In the genomic region with DNA sequence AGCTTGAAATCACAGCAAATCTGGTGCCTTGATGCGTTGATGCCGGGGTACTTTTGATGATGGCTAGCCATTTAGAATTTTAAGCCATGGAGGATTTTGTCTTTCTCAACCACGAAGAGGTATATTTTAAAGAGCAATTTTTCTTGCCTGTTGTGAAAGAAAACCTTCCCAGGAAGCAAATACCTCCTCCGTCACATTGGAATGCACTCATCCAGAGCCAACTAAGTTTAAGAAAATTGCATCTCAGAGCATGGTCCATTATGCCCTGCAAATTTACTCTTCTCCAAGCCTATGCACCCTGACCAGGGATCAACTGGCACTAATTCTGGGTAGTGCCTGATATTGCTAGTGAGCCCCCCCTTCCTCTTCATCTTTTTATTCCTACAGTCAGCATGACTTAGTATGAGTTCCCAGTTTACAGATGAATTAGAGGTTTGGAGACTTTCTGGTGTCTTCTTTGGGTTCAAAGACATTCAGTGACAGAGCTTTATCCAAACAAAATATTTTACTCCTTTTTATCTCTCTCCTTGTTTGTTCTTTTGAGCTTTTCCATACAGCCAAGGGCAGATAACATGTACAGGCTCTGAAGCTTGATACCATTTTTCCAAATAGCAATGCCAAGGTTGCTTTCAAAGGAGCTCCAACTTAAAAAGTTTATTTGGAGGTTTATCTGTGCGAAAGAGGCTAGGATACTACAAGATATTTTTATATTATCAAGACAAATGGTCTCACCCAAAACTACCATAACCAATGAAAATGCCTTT, we compare ENCODE assay signal across 14 cellular contexts. TPM values are rescaled to one million over a fixed set of nuclear protein-coding genes. Genes with fewer than 3 reads are reported as not detected.
DNase-seq lines count a peak whose midpoint lies in the region; ATAC-seq, FAIRE-seq and TF ChIP-seq lines count a peak whose summit lies in the region.
"Had no signal": no experiment of that assay in that cellular context is flagged by ENCODE, and none has a peak within 500 bp of the region (broad histone marks: within the 10 kb centered on the region; RNA-seq: fewer than 3 reads in every experiment).

No MANE protein-coding gene starts in this region.

- H3K27me3 Mint-ChIP-seq in activated CD4-positive, alpha-beta T cell treated with anti-CD3 and anti-CD28 coated beads, Interleukin-2, amount 10 ng/mL, durations not matched to agents 7 days and 5 days = no peaks in the 10 kb centered on the region
- H3K27me3 Mint-ChIP-seq: stimulated activated memory B cell treated with anti-CD40 and anti-IgM and Interleukin-4, amounts not matched to agents 10 μg/mL and 1 μg/mL and 100 μg/mL, for 72 hours had no signal

- H3K4me1 ChIP-seq in ascending aorta (peaks cover 5 to 34% of the 10 kb centered on the region in 2 donors), lower lobe of right lung (peaks cover 13% of the 10 kb centered on the region), tibial artery (peaks cover 0 to 52% (median 22%) of the 10 kb centered on the region in 4 donors), vagina (peaks cover 20% of the 10 kb centered on the region)

- no peak for TF ChIP-seq POLR2A in vagina (IDR thresholded peaks at IDR 0.05)
- TF ChIP-seq POLR2A in GM12892 (IDR thresholded peaks at IDR 0.05; ENCODE audit: low read depth, low read length) = no peak

- H3K4me1 Mint-ChIP-seq in activated CD4-positive, alpha-beta T cell treated with anti-CD3 and anti-CD28 coated beads, Interleukin-2, amount 10 ng/mL, durations not matched to agents 7 days and 5 days = peaks cover 14% of the 10 kb centered on the region

- CTCF ChIA-PET in activated CD4-positive, alpha-beta T cell treated with anti-CD3 and anti-CD28 coated beads, Interleukin-2, amount 10 ng/mL, durations not matched to agents 7 days and 5 days (lab: Charles Lee) = interaction anchor here (1.3 kb wide), 1 partner anchor 201 kb away, joined by 3 read pairs; no protein-coding TSS in a partner anchor

- H3K4me3 ChIP-seq in ascending aorta = no peak overlapping the region
- no peak overlapping the region for H3K4me3 ChIP-seq in lower lobe of right lung
- H3K4me3 ChIP-seq in tibial artery = no peak overlapping the region
- H3K4me3 ChIP-seq in vagina = no peak overlapping the region
- H3K4me3 ChIP-seq: gastroesophageal sphincter, K562 had no signal

- intact Hi-C loops in ascending aorta (cut with DNase I) (loop anchor here (2.0 to 10.0 kb wide), 3 partner anchors 35 to 541 kb away; a partner anchor contains a TSS), lower lobe of right lung (cut with DNase I) (no loop called here), tibial artery (cut with DNase I; ENCODE audit: low total_unique reads) (no loop called here), vagina (cut with DNase I) (loop anchor here (10.0 kb wide), 1 partner anchor 199 kb away; no protein-coding TSS in a partner anchor)

- no peak for DNase-seq in activated CD4-positive, alpha-beta T cell treated with anti-CD3 and anti-CD28 coated beads, Interleukin-2, amount 10 ng/mL, durations not matched to agents 7 days and 5 days
- DNase-seq in activated CD4-positive, alpha-beta T cell treated with anti-CD3 and anti-CD28 coated beads, Interleukin-2, amount 50 U/mL, for 48 hours = no peak
- DNase-seq in ascending aorta (ENCODE audit: low spot score in 2 of 2) (no peak), lower lobe of right lung (no peak), tibial artery (no peak), vagina (ENCODE audit: extremely low spot score in 2 of 2) (no peak), GM12892 (ENCODE audit: insufficient read length) (no peak)
- DNase-seq: activated naive CD4-positive, alpha-beta T cell treated with anti-CD3 and anti-CD28 coated beads, Interleukin-2, amount 50 U/mL, for 16 hours had no signal

- no peaks in the 10 kb centered on the region for H3K9me3 ChIP-seq in ascending aorta
- H3K9me3 ChIP-seq in lower lobe of right lung = no peaks in the 10 kb centered on the region
- H3K9me3 ChIP-seq in tibial artery = no peaks in the 10 kb centered on the region
- H3K9me3 ChIP-seq in vagina = no peaks in the 10 kb centered on the region
- H3K9me3 ChIP-seq: gastroesophageal sphincter had no signal

- peak overlapping the region; percentile 72 for H3K27ac Mint-ChIP-seq in activated CD4-positive, alpha-beta T cell treated with anti-CD3 and anti-CD28 coated beads, Interleukin-2, amount 10 ng/mL, durations not matched to agents 7 days and 5 days
- H3K27ac Mint-ChIP-seq: stimulated activated memory B cell treated with anti-CD40 and anti-IgM and Interleukin-4, amounts not matched to agents 10 μg/mL and 1 μg/mL and 100 μg/mL, for 72 hours had no signal

- no peaks in the 10 kb centered on the region for H3K36me3 ChIP-seq in ascending aorta
- no peaks in the 10 kb centered on the region for H3K36me3 ChIP-seq in lower lobe of right lung
- H3K36me3 ChIP-seq in tibial artery = no peaks in the 10 kb centered on the region
- H3K36me3 ChIP-seq in vagina = no peaks in the 10 kb centered on the region
- H3K36me3 ChIP-seq: gastroesophageal sphincter had no signal

- no peak for FAIRE-seq in GM12892 (lab: Jason Lieb, UNC)
- FAIRE-seq: A204.1, G401.6, K562 had no signal

- H3K36me3 Mint-ChIP-seq in activated CD4-positive, alpha-beta T cell treated with anti-CD3 and anti-CD28 coated beads, Interleukin-2, amount 10 ng/mL, durations not matched to agents 7 days and 5 days (ENCODE audit: low read depth) = peaks cover 2% of the 10 kb centered on the region
- H3K36me3 Mint-ChIP-seq: stimulated activated memory B cell treated with anti-CD40 and anti-IgM and Interleukin-4, amounts not matched to agents 10 μg/mL and 1 μg/mL and 100 μg/mL, for 72 hours had no signal

- H3K27ac ChIP-seq in ascending aorta = peak overlapping the region; percentile 71 to 82
- H3K27ac ChIP-seq in lower lobe of right lung = no peak overlapping the region
- H3K27ac ChIP-seq in tibial artery = peak overlapping the region; percentile 3 to 40
- no peak overlapping the region for H3K27ac ChIP-seq in vagina
- H3K27ac ChIP-seq: gastroesophageal sphincter had no signal

- H3K4me3 Mint-ChIP-seq in activated CD4-positive, alpha-beta T cell treated with anti-CD3 and anti-CD28 coated beads, Interleukin-2, amount 10 ng/mL, durations not matched to agents 7 days and 5 days = no peak overlapping the region
- H3K4me3 Mint-ChIP-seq: stimulated activated memory B cell treated with anti-CD40 and anti-IgM and Interleukin-4, amounts not matched to agents 10 μg/mL and 1 μg/mL and 100 μg/mL, for 72 hours had no signal

- ATAC-seq in lower lobe of right lung (peak; percentile 47 to 49), GM19035 (IDR thresholded peaks at IDR 0.05; ENCODE audit: unreplicated experiment) (no peak)
- ATAC-seq: gastroesophageal sphincter; K562; stimulated activated memory B cell treated with anti-CD40 and anti-IgM and Interleukin-4, amounts not matched to agents 10 μg/mL and 1 μg/mL and 100 μg/mL, for 72 hours had no signal

- TF ChIP-seq CTCF in ascending aorta (IDR thresholded peaks at IDR 0.05) (no peak), lower lobe of right lung (IDR thresholded peaks at IDR 0.05) (no peak), tibial artery (IDR thresholded peaks at IDR 0.05) (no peak), vagina (IDR thresholded peaks at IDR 0.05) (no peak)

- no peaks in the 10 kb centered on the region for H3K27me3 ChIP-seq in ascending aorta
- H3K27me3 ChIP-seq in lower lobe of right lung (ENCODE audit: low read depth) = no peaks in the 10 kb centered on the region
- no peaks in the 10 kb centered on the region for H3K27me3 ChIP-seq in tibial artery
- no peaks in the 10 kb centered on the region for H3K27me3 ChIP-seq in vagina
- H3K27me3 ChIP-seq: gastroesophageal sphincter had no signal

- H3K9me3 Mint-ChIP-seq in activated CD4-positive, alpha-beta T cell treated with anti-CD3 and anti-CD28 coated beads, Interleukin-2, amount 10 ng/mL, durations not matched to agents 7 days and 5 days = no peaks in the 10 kb centered on the region
- H3K9me3 Mint-ChIP-seq: stimulated activated memory B cell treated with anti-CD40 and anti-IgM and Interleukin-4, amounts not matched to agents 10 μg/mL and 1 μg/mL and 100 μg/mL, for 72 hours had no signal

- POLR2A ChIA-PET in activated CD4-positive, alpha-beta T cell treated with anti-CD3 and anti-CD28 coated beads, Interleukin-2, amount 10 ng/mL, durations not matched to agents 7 days and 5 days (lab: Charles Lee) = no interaction called here

RNA-seq across cellular contexts. Expression of a gene that starts 56.6 kb away (rescaled TPM):
- total RNA-seq in activated CD4-positive, alpha-beta T cell treated with anti-CD3 and anti-CD28 coated beads, Interleukin-2, amount 10 ng/mL, durations not matched to agents 7 days and 5 days = 10 to 100 TPM; 43.5 to 47.1 TPM
- 28.3 TPM for total RNA-seq in ascending aorta
- total RNA-seq in lower lobe of right lung = 75.9 TPM
- 65.3 TPM for total RNA-seq in vagina
- 1.0 TPM for polyA plus RNA-seq in GM12892 (2012; ENCODE audit: missing spikeins)

Comparison
In these comparisons a context has a peak if more than half of its experiments do, and no peak if none do; other contexts are left out.
1. H3K27ac ChIP-seq: peak in ascending aorta (2 of 2) and tibial artery (2 of 2); none in lower lobe of right lung (single experiment) and vagina (single experiment).
2. intact Hi-C loops: an anchor here in ascending aorta (2.0 to 10.0 kb wide) and vagina (10.0 kb wide); none called in lower lobe of right lung and tibial artery.